ENCODE assay signal across 2 cellular contexts in genomic region chr12:57223191-57224165, GRCh38.
TF ChIP-seq lines count a peak whose summit lies in the region.

No MANE protein-coding gene starts in this region.

TF ChIP-seq in H1, 55 proteins besides CTCF, POLR2A, EP300 and RAD21 (continued from another document):
- TF ChIP-seq USF2 (IDR thresholded peaks at IDR 0.05; ENCODE audit: low read length) (no peak), RXRA (IDR thresholded peaks at IDR 0.05; ENCODE audit: insufficient read depth, low read depth, low read length) (no peak), TAF1 (IDR thresholded peaks at IDR 0.05; ENCODE audit: low read depth, low read length) (no peak), SP4 (IDR thresholded peaks at IDR 0.05; ENCODE audit: low read length) (no peak), TBP (IDR thresholded peaks at IDR 0.05; ENCODE audit: low read depth, low read length) (no peak), EGR1 (IDR thresholded peaks at IDR 0.05; ENCODE audit: borderline replicate concordance, low read depth, low read length) (no peak)

TF ChIP-seq in SK-N-SH treated with all-trans-retinoic acid at 6 μM for 48 hours, 23 proteins besides CTCF, POLR2A, EP300 and RAD21 (continued from another document):
- TF ChIP-seq PATZ1 (CRISPR knock-in tag; IDR thresholded peaks at IDR 0.05; ENCODE audit: borderline replicate concordance), result no peak
- TF ChIP-seq RARB (CRISPR knock-in tag; IDR thresholded peaks at IDR 0.05), result no peak
- no peak for TF ChIP-seq TCF4 (CRISPR knock-in tag; IDR thresholded peaks at IDR 0.05; ENCODE audit: borderline replicate concordance)
- no peak for TF ChIP-seq ZFP30 (CRISPR knock-in tag; IDR thresholded peaks at IDR 0.05)
- TF ChIP-seq TOX (CRISPR knock-in tag; IDR thresholded peaks at IDR 0.05; ENCODE audit: borderline replicate concordance), result no peak
- TF ChIP-seq ZNF70 (CRISPR knock-in tag; IDR thresholded peaks at IDR 0.05), result no peak
- no peak for TF ChIP-seq ZC3H10 (CRISPR knock-in tag; IDR thresholded peaks at IDR 0.05)
- no peak for TF ChIP-seq ISL1 (CRISPR knock-in tag; IDR thresholded peaks at IDR 0.05)
- no peak for TF ChIP-seq TSHZ2 (CRISPR knock-in tag; IDR thresholded peaks at IDR 0.05)
- no peak for TF ChIP-seq GLIS3 (CRISPR knock-in tag; IDR thresholded peaks at IDR 0.05)
- no peak for TF ChIP-seq ZNF565 (CRISPR knock-in tag; conservative IDR thresholded peaks at IDR 0.05; ENCODE audit: low read depth)
- TF ChIP-seq ARNTL (CRISPR knock-in tag; IDR thresholded peaks at IDR 0.05; ENCODE audit: borderline replicate concordance, low read depth), result no peak
- no peak for TF ChIP-seq ESRRG (CRISPR knock-in tag; IDR thresholded peaks at IDR 0.05)
- TF ChIP-seq ZNF8 (CRISPR knock-in tag; IDR thresholded peaks at IDR 0.05), result no peak
